In genomic region chr5:97078958-97079357, GRCh38 we compare ENCODE assay signal across 1 cellular context.
TF ChIP-seq lines count a peak whose summit lies in the region.

No MANE protein-coding gene starts in this region.

TF ChIP-seq in IMR-90, 13 proteins besides CTCF, POLR2A, EP300 and RAD21 (continued from another document):
- TF ChIP-seq CEBPB (IDR thresholded peaks at IDR 0.05; ENCODE audit: low read depth, low read length) = peak; percentile 15; the same call in 1 of the 2 replicates
